ENCODE assay signal across 15 cellular contexts in genomic region chr21:15797577-15798363, GRCh38.
DNase-seq lines count a peak whose midpoint lies in the region; ATAC-seq, FAIRE-seq and TF ChIP-seq lines count a peak whose summit lies in the region.
"Had no signal": no experiment of that assay in that cellular context is flagged by ENCODE, and none has a peak within 500 bp of the region (broad histone marks: within the 10 kb centered on the region; RNA-seq: fewer than 3 reads in every experiment).

No MANE protein-coding gene starts in this region.

- POLR2A ChIA-PET in CD8-positive, alpha-beta T cell (lab: Charles Lee), result no interaction called here
- POLR2A ChIA-PET in activated naive CD8-positive, alpha-beta T cell treated with anti-CD3 and anti-CD28 coated beads, Interleukin-2, amount 10 ng/mL, durations not matched to agents 7 days and 5 days (lab: Charles Lee), result no interaction called here

- no peaks in the 10 kb centered on the region for H3K36me3 ChIP-seq in CD8-positive, alpha-beta T cell (ENCODE audit: insufficient read depth, low read length)
- H3K36me3 ChIP-seq: gastroesophageal sphincter had no signal

- no peak for TF ChIP-seq POLR2A in H54 (IDR thresholded peaks at IDR 0.05; ENCODE audit: low read depth, low read length)

- no peak for DNase-seq in CD8-positive, alpha-beta T cell
- DNase-seq in H54 (ENCODE audit: insufficient read length, low spot score) (no peak), lung microvascular endothelial cell (ENCODE audit: low read depth in 2 of 2) (peak; percentile 3 to 7), D341Med (ENCODE audit: low spot score) (no peak), germinal center (ENCODE audit: low spot score) (no peak), urothelium cell line (ENCODE audit: low spot score) (no peak)
- DNase-seq in activated naive CD8-positive, alpha-beta T cell treated with anti-CD3 and anti-CD28 coated beads, Interleukin-2, amount 10 ng/mL, durations not matched to agents 7 days and 5 days, result no peak
- DNase-seq in stimulated activated CD4-positive, alpha-beta T cell treated with anti-CD3 and anti-CD28 coated beads, Interleukin-2, amount 100 ng/mL, for 24 hours, result no peak
- DNase-seq: activated T-cell treated with anti-CD3 and anti-CD28 coated beads, Interleukin-2, amount 50 U/mL, for 48 hours; effector CD4-positive, alpha-beta T cell; EL; GM23248; stimulated activated CD4-positive, alpha-beta T cell treated with anti-CD3 and anti-CD28 coated beads, Interleukin-2, amount 100 ng/mL, for 48 hours had no signal

- no peak overlapping the region for H3K4me3 Mint-ChIP-seq in CD8-positive, alpha-beta T cell
- H3K4me3 Mint-ChIP-seq in activated naive CD8-positive, alpha-beta T cell treated with anti-CD3 and anti-CD28 coated beads, Interleukin-2, amount 10 ng/mL, durations not matched to agents 7 days and 5 days, result peak overlapping the region; percentile 23

- peak; percentile 43 for FAIRE-seq in H54 (lab: Jason Lieb, UNC)
- no peak for FAIRE-seq in urothelium cell line (lab: Jason Lieb, UNC)

- TF ChIP-seq CTCF in CD8-positive, alpha-beta T cell (IDR thresholded peaks at IDR 0.05), result no peak

- H3K4me3 ChIP-seq in CD8-positive, alpha-beta T cell (ENCODE audit: low read depth, low read length), result no peak overlapping the region
- H3K4me3 ChIP-seq: BLaER1, gastroesophageal sphincter, GM23248 had no signal

- H3K9me3 Mint-ChIP-seq in CD8-positive, alpha-beta T cell, result no peaks in the 10 kb centered on the region
- no peaks in the 10 kb centered on the region for H3K9me3 Mint-ChIP-seq in activated naive CD8-positive, alpha-beta T cell treated with anti-CD3 and anti-CD28 coated beads, Interleukin-2, amount 10 ng/mL, durations not matched to agents 7 days and 5 days

- no peaks in the 10 kb centered on the region for H3K27me3 ChIP-seq in CD8-positive, alpha-beta T cell (ENCODE audit: insufficient read depth, low read length)
- H3K27me3 ChIP-seq: BLaER1, gastroesophageal sphincter had no signal

- no peaks in the 10 kb centered on the region for H3K27me3 Mint-ChIP-seq in CD8-positive, alpha-beta T cell (ENCODE audit: low read depth)
- no peaks in the 10 kb centered on the region for H3K27me3 Mint-ChIP-seq in activated naive CD8-positive, alpha-beta T cell treated with anti-CD3 and anti-CD28 coated beads, Interleukin-2, amount 10 ng/mL, durations not matched to agents 7 days and 5 days

- no peak for ATAC-seq in CD8-positive, alpha-beta T cell
- peak; percentile 36 for ATAC-seq in activated naive CD8-positive, alpha-beta T cell treated with anti-CD3 and anti-CD28 coated beads, Interleukin-2, amount 10 ng/mL, durations not matched to agents 7 days and 5 days (ENCODE audit: low read depth)
- ATAC-seq: gastroesophageal sphincter had no signal

- intact Hi-C loops in CD8-positive, alpha-beta T cell (cut with DNase I, micrococcal nuclease), result loop anchor here in 1 of 2 experiments (2.0 kb wide), 2 partner anchors 21 to 67 kb away; no protein-coding TSS in a partner anchor

- CTCF ChIA-PET in CD8-positive, alpha-beta T cell (lab: Charles Lee), result no interaction called here

- no peaks in the 10 kb centered on the region for H3K9me3 ChIP-seq in CD8-positive, alpha-beta T cell (ENCODE audit: low read length)
- H3K9me3 ChIP-seq: BLaER1, gastroesophageal sphincter had no signal

- H3K4me1 Mint-ChIP-seq in CD8-positive, alpha-beta T cell (ENCODE audit: low read depth), result peaks cover 65% of the 10 kb centered on the region
- H3K4me1 Mint-ChIP-seq in activated naive CD8-positive, alpha-beta T cell treated with anti-CD3 and anti-CD28 coated beads, Interleukin-2, amount 10 ng/mL, durations not matched to agents 7 days and 5 days, result peaks cover 35% of the 10 kb centered on the region

- H3K27ac ChIP-seq in CD8-positive, alpha-beta T cell (ENCODE audit: low read depth, low read length), result no peak overlapping the region
- H3K27ac ChIP-seq: BLaER1, gastroesophageal sphincter, GM23248 had no signal

- H3K36me3 Mint-ChIP-seq in CD8-positive, alpha-beta T cell, result peaks cover 52% of the 10 kb centered on the region
- peaks cover 37% of the 10 kb centered on the region for H3K36me3 Mint-ChIP-seq in activated naive CD8-positive, alpha-beta T cell treated with anti-CD3 and anti-CD28 coated beads, Interleukin-2, amount 10 ng/mL, durations not matched to agents 7 days and 5 days

- H3K27ac Mint-ChIP-seq in CD8-positive, alpha-beta T cell, result peak overlapping the region; percentile 70
- no peak overlapping the region for H3K27ac Mint-ChIP-seq in activated naive CD8-positive, alpha-beta T cell treated with anti-CD3 and anti-CD28 coated beads, Interleukin-2, amount 10 ng/mL, durations not matched to agents 7 days and 5 days

- H3K4me1 ChIP-seq in CD8-positive, alpha-beta T cell (ENCODE audit: insufficient read depth, low read length), result peaks cover 4% of the 10 kb centered on the region
- H3K4me1 ChIP-seq: BLaER1 had no signal

Comparison
In these comparisons a context has a peak if more than half of its experiments do, and no peak if none do; other contexts are left out.
1. DNase-seq: peak in lung microvascular endothelial cell (2 of 2); none in CD8-positive, alpha-beta T cell (0 of 7), H54 (single experiment), activated naive CD8-positive, alpha-beta T cell treated with anti-CD3 and anti-CD28 coated beads, Interleukin-2, amount 10 ng/mL, durations not matched to agents 7 days and 5 days (single experiment), stimulated activated CD4-positive, alpha-beta T cell treated with anti-CD3 and anti-CD28 coated beads, Interleukin-2, amount 100 ng/mL, for 24 hours (0 of 2), D341Med (single experiment), germinal center (single experiment) and urothelium cell line (single experiment).